ENCODE assay signal across 14 cellular contexts in the genomic region with DNA sequence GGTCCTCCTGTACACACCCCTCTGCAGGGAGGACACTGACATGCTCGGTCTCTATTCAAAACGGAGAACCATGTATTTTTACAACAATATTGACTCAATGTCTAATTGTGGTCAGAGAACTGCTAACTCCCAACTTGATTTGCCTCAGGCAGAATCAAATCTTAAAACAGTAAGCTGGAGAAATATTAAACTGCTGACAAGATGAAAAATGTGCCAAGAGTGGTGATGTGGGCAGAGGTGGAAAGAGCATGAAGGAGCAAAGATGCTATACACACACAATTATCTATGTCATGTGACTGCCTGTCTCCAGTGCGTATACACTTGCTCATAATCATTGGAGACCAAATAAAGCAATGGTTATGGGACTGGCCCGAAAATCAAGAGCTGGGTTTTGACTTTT.
"Had no signal": no experiment of that assay in that cellular context is flagged by ENCODE, and none has a peak within 500 bp of the region (broad histone marks: within the 10 kb centered on the region; RNA-seq: fewer than 3 reads in every experiment).

No MANE protein-coding gene starts in this region.

- H3K36me3 ChIP-seq: ascending aorta, tibial nerve had no signal

- DNase-seq: activated CD4-positive, CD25-positive, alpha-beta regulatory T cell treated with anti-CD3 and anti-CD28 coated beads, Interleukin-2, amount 50 U/mL, for 72 hours; activated CD8-positive, alpha-beta memory T cell treated with anti-CD3 and anti-CD28 coated beads for 24 hours; activated CD8-positive, alpha-beta memory T cell treated with anti-CD3 and anti-CD28 coated beads, Interleukin-2, amount 50 U/mL, for 48 hours; activated gamma-delta T cell; cerebellar nuclear complex; cortex of kidney; naive thymus-derived CD8-positive, alpha-beta T cell; nucleus accumbens had no signal

- H3K4me1 Mint-ChIP-seq: activated naive CD4-positive, alpha-beta T cell treated with anti-CD3 and anti-CD28 coated beads, Interleukin-2, amount 50 U/mL, for 24 hours; naive thymus-derived CD8-positive, alpha-beta T cell had no signal

- FAIRE-seq: urothelium cell line had no signal

- H3K27ac ChIP-seq: ascending aorta, tibial nerve had no signal

- H3K27ac Mint-ChIP-seq: activated naive CD4-positive, alpha-beta T cell treated with anti-CD3 and anti-CD28 coated beads, Interleukin-2, amount 50 U/mL, for 24 hours; naive thymus-derived CD8-positive, alpha-beta T cell; progenitor cell of endocrine pancreas; stimulated activated naive CD8-positive, alpha-beta T cell treated with anti-CD3 and anti-CD28 coated beads, Interleukin-15, Interleukin-2, amounts not matched to agents 100 ng/mL and 50 ng/mL, for 24 hours had no signal

- H3K36me3 Mint-ChIP-seq: activated naive CD4-positive, alpha-beta T cell treated with anti-CD3 and anti-CD28 coated beads, Interleukin-2, amount 50 U/mL, for 24 hours had no signal

- ATAC-seq: naive thymus-derived CD8-positive, alpha-beta T cell had no signal

- H3K4me1 ChIP-seq: ascending aorta, tibial nerve had no signal

- H3K27me3 Mint-ChIP-seq: activated naive CD4-positive, alpha-beta T cell treated with anti-CD3 and anti-CD28 coated beads, Interleukin-2, amount 50 U/mL, for 24 hours; naive thymus-derived CD8-positive, alpha-beta T cell; stimulated activated naive CD8-positive, alpha-beta T cell treated with anti-CD3 and anti-CD28 coated beads, Interleukin-15, Interleukin-2, amounts not matched to agents 100 ng/mL and 50 ng/mL, for 24 hours had no signal

- H3K4me3 ChIP-seq: ascending aorta, tibial nerve had no signal

- H3K9me3 ChIP-seq: ascending aorta had no signal

- H3K27me3 ChIP-seq: ascending aorta, tibial nerve had no signal

- H3K4me3 Mint-ChIP-seq: activated naive CD4-positive, alpha-beta T cell treated with anti-CD3 and anti-CD28 coated beads, Interleukin-2, amount 50 U/mL, for 24 hours; naive thymus-derived CD8-positive, alpha-beta T cell; stimulated activated naive CD8-positive, alpha-beta T cell treated with anti-CD3 and anti-CD28 coated beads, Interleukin-15, Interleukin-2, amounts not matched to agents 100 ng/mL and 50 ng/mL, for 24 hours had no signal
